Comparison of ENCODE assay signal across 13 cellular contexts in the genomic region with DNA sequence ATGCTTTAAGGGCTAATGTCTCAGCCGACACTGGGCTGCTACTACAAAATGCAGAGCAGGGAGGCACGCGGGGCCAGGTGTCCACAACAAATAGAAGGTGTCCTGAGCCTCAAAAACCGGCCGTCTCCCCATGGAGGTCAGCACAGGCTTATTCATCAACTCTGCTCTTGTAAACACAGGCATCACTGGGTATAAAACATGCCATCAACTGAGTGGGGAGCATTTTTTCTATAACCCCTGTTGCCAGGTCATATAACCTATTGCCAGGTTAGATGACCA.
DNase-seq lines count a peak whose midpoint lies in the region; ATAC-seq and TF ChIP-seq lines count a peak whose summit lies in the region.
"Had no signal": no experiment of that assay in that cellular context is flagged by ENCODE, and none has a peak within 500 bp of the region (broad histone marks: within the 10 kb centered on the region; RNA-seq: fewer than 3 reads in every experiment).

No MANE protein-coding gene starts in this region.

- no peaks in the 10 kb centered on the region for H3K27me3 ChIP-seq in BLaER1
- H3K27me3 ChIP-seq in BLaER1 treated with 17β-estradiol and CSF1 and Interleukin-3, amounts not matched to agents 10 nM and 100 nM: no peaks in the 10 kb centered on the region
- H3K27me3 ChIP-seq in osteoblast (ENCODE audit: insufficient read depth, low read length): no peaks in the 10 kb centered on the region
- H3K27me3 ChIP-seq in H7 (ENCODE audit: control insufficient read depth, insufficient read depth, low read length): no peaks in the 10 kb centered on the region
- H3K27me3 ChIP-seq: BE2C had no signal

- H3K27ac ChIP-seq in BLaER1 (no peak overlapping the region), osteoblast (ENCODE audit: low read depth, low read length) (peak overlapping the region; percentile 4)
- H3K27ac ChIP-seq in BLaER1 treated with 17β-estradiol and CSF1 and Interleukin-3, amounts not matched to agents 10 nM and 100 nM: peak overlapping the region in 8 of 11 experiments; percentile 5 to 41 (median 17); a peak in 7 of 22 replicates

- H3K4me3 ChIP-seq in BLaER1 (no peak overlapping the region), osteoblast (ENCODE audit: insufficient read depth, low read length) (no peak overlapping the region), H7 (ENCODE audit: insufficient read depth, low read depth, low read length) (no peak overlapping the region)
- H3K4me3 ChIP-seq in BLaER1 treated with 17β-estradiol and CSF1 and Interleukin-3, amounts not matched to agents 10 nM and 100 nM: no peak overlapping the region
- H3K4me3 ChIP-seq: GM23338, K562 had no signal

- peaks cover 56% of the 10 kb centered on the region for H3K4me1 Mint-ChIP-seq in activated T-helper 1 cell treated with anti-CD3 and anti-CD28 coated beads, Interleukin-12 subunit alpha, Interleukin-12 subunit beta, Interleukin-2, Interleukin-4 antibody, amounts not matched to agents 30 ng/mL and 10 ng/mL and 1 ng/mL, durations not matched to agents 14 hours and 24 hours and 36 hours (ENCODE audit: low read depth)

- H3K36me3 Mint-ChIP-seq in activated T-helper 1 cell treated with anti-CD3 and anti-CD28 coated beads, Interleukin-12 subunit alpha, Interleukin-12 subunit beta, Interleukin-2, Interleukin-4 antibody, amounts not matched to agents 30 ng/mL and 10 ng/mL and 1 ng/mL, durations not matched to agents 14 hours and 24 hours and 36 hours (ENCODE audit: low read depth): peaks cover 41% of the 10 kb centered on the region

- no peak for TF ChIP-seq CTCF in osteoblast (IDR thresholded peaks at IDR 0.05; ENCODE audit: extremely low read depth, low read depth, low read length)

- H3K27ac Mint-ChIP-seq in activated T-helper 1 cell treated with anti-CD3 and anti-CD28 coated beads, Interleukin-12 subunit alpha, Interleukin-12 subunit beta, Interleukin-2, Interleukin-4 antibody, amounts not matched to agents 30 ng/mL and 10 ng/mL and 1 ng/mL, durations not matched to agents 14 hours and 24 hours and 36 hours: peak overlapping the region; percentile 71
- H3K27ac Mint-ChIP-seq: GM23338 had no signal

- no peak for DNase-seq in activated T-helper 1 cell treated with anti-CD3 and anti-CD28 coated beads, Interleukin-12 subunit alpha, Interleukin-12 subunit beta, Interleukin-2, Interleukin-4 antibody, amounts not matched to agents 30 ng/mL and 10 ng/mL and 1 ng/mL, durations not matched to agents 14 hours and 24 hours and 36 hours (ENCODE audit: low spot score)
- DNase-seq in osteoblast (ENCODE audit: insufficient read length, low spot score, missing footprints) (no peak), H7 (no peak), NCI-H1694 treated with DMSO at 0.1 percent for 48 hours (lab: John Stamatoyannopoulos, UW) (no peak)
- DNase-seq: BE2C; CD8-positive, alpha-beta memory T cell; NCI-H1092; NCI-H774 had no signal

- H3K79me2 ChIP-seq in osteoblast (ENCODE audit: insufficient read depth, low read length): no peaks in the 10 kb centered on the region

- peaks cover 27% of the 10 kb centered on the region for H3K4me1 ChIP-seq in BLaER1
- H3K4me1 ChIP-seq in BLaER1 treated with 17β-estradiol and CSF1 and Interleukin-3, amounts not matched to agents 10 nM and 100 nM: peaks cover 5 to 32% (median 22%) of the 10 kb centered on the region in 10 experiments; a peak in 19 of 20 replicates
- H3K4me1 ChIP-seq in osteoblast (ENCODE audit: insufficient read depth, low read length): no peaks in the 10 kb centered on the region
- H3K4me1 ChIP-seq: BE2C had no signal

- H3K9ac ChIP-seq in BLaER1: peak overlapping the region; percentile 30; the same call in 1 of the 2 replicates
- peak overlapping the region in 3 of 11 experiments; percentile 3 to 54 (median 14); a peak in 2 of 22 replicates for H3K9ac ChIP-seq in BLaER1 treated with 17β-estradiol and CSF1 and Interleukin-3, amounts not matched to agents 10 nM and 100 nM

- H4K20me1 ChIP-seq in BLaER1 (no peaks in the 10 kb centered on the region), osteoblast (ENCODE audit: insufficient read depth, low read length) (no peaks in the 10 kb centered on the region)
- H4K20me1 ChIP-seq in BLaER1 treated with 17β-estradiol and CSF1 and Interleukin-3, amounts not matched to agents 10 nM and 100 nM: no peaks in the 10 kb centered on the region

- H3K4me3 Mint-ChIP-seq in activated T-helper 1 cell treated with anti-CD3 and anti-CD28 coated beads, Interleukin-12 subunit alpha, Interleukin-12 subunit beta, Interleukin-2, Interleukin-4 antibody, amounts not matched to agents 30 ng/mL and 10 ng/mL and 1 ng/mL, durations not matched to agents 14 hours and 24 hours and 36 hours: no peak overlapping the region
- H3K4me3 Mint-ChIP-seq: CD8-positive, alpha-beta memory T cell; GM23338 had no signal

- no peak for ATAC-seq in GM19324 (IDR thresholded peaks at IDR 0.05; ENCODE audit: low FRiP score, unreplicated experiment)

- H3K36me3 ChIP-seq in BLaER1: peaks cover 8% of the 10 kb centered on the region; the same call in 1 of the 2 replicates
- 0 out of 22 replicates have a peak, but pooled peaks cover 0 to 6% (median 0%) of the 10 kb centered on the region in 11 experiments for H3K36me3 ChIP-seq in BLaER1 treated with 17β-estradiol and CSF1 and Interleukin-3, amounts not matched to agents 10 nM and 100 nM
- H3K36me3 ChIP-seq in osteoblast (ENCODE audit: insufficient read depth, low read length): no peaks in the 10 kb centered on the region
- H3K36me3 ChIP-seq in H7 (replicated peaks; ENCODE audit: control insufficient read depth, insufficient read depth, low read length): no peaks in the 10 kb centered on the region
- H3K36me3 ChIP-seq: BE2C had no signal

- peaks cover 17% of the 10 kb centered on the region for H3K9me3 ChIP-seq in BLaER1
- H3K9me3 ChIP-seq in BLaER1 treated with 17β-estradiol and CSF1 and Interleukin-3, amounts not matched to agents 10 nM and 100 nM (replicated peaks in 1 of 11): peaks cover 18 to 32% (median 23%) of the 10 kb centered on the region in 11 experiments
- no peaks in the 10 kb centered on the region for H3K9me3 ChIP-seq in osteoblast (ENCODE audit: low read depth, low read length)
- H3K9me3 ChIP-seq: BE2C had no signal

- peaks cover 19% of the 10 kb centered on the region for H3K9me3 Mint-ChIP-seq in activated T-helper 1 cell treated with anti-CD3 and anti-CD28 coated beads, Interleukin-12 subunit alpha, Interleukin-12 subunit beta, Interleukin-2, Interleukin-4 antibody, amounts not matched to agents 30 ng/mL and 10 ng/mL and 1 ng/mL, durations not matched to agents 14 hours and 24 hours and 36 hours
- H3K9me3 Mint-ChIP-seq: GM23338 had no signal

- H3K4me2 ChIP-seq in BLaER1 (peak overlapping the region; percentile 11; the same call in 1 of the 2 replicates), osteoblast (ENCODE audit: insufficient read depth, low read length) (peak overlapping the region; percentile 14)
- H3K4me2 ChIP-seq in BLaER1 treated with 17β-estradiol and CSF1 and Interleukin-3, amounts not matched to agents 10 nM and 100 nM: peak overlapping the region in 9 of 11 experiments; percentile 2 to 47 (median 15); a peak in 10 of 22 replicates
- H3K4me2 ChIP-seq: GM23338 had no signal

- H2AFZ ChIP-seq in osteoblast (ENCODE audit: low read length): peak overlapping the region; percentile 57
- H2AFZ ChIP-seq: GM23338 had no signal

- no peaks in the 10 kb centered on the region for H3K27me3 Mint-ChIP-seq in activated T-helper 1 cell treated with anti-CD3 and anti-CD28 coated beads, Interleukin-12 subunit alpha, Interleukin-12 subunit beta, Interleukin-2, Interleukin-4 antibody, amounts not matched to agents 30 ng/mL and 10 ng/mL and 1 ng/mL, durations not matched to agents 14 hours and 24 hours and 36 hours (ENCODE audit: insufficient read depth)
- H3K27me3 Mint-ChIP-seq: CD8-positive, alpha-beta memory T cell had no signal

- intact Hi-C loops in activated T-helper 1 cell treated with anti-CD3 and anti-CD28 coated beads, Interleukin-12 subunit alpha, Interleukin-12 subunit beta, Interleukin-2, Interleukin-4 antibody, amounts not matched to agents 30 ng/mL and 10 ng/mL and 1 ng/mL, durations not matched to agents 14 hours and 24 hours and 36 hours (cut with micrococcal nuclease): no loop called here
